1 cellular context compared by ENCODE assay signal in the genomic region with DNA sequence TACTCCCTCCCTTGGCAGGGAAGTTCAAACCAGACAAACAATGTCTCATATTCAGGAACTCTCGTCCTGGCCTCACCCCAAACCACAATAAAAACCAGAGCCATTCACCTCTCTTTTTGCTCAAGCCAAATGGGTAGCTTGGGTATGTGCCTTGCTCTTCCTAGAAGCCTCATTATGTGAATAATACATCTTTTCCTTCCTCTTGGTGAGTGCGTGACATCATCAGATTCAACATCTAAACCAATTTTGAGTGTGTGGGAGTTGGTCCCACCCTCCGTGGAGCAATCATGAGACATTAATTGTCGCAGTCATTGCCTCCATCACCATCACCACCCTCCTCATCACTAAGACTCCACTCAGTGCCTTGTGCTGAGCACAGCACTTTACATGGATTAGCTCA.
TF ChIP-seq lines count a peak whose summit lies in the region.

No MANE protein-coding gene starts in this region.

TF ChIP-seq in SK-N-SH treated with all-trans-retinoic acid at 6 μM for 48 hours, 23 proteins besides CTCF, POLR2A, EP300 and RAD21 (continued from another document):
- TF ChIP-seq, protein P1, sequence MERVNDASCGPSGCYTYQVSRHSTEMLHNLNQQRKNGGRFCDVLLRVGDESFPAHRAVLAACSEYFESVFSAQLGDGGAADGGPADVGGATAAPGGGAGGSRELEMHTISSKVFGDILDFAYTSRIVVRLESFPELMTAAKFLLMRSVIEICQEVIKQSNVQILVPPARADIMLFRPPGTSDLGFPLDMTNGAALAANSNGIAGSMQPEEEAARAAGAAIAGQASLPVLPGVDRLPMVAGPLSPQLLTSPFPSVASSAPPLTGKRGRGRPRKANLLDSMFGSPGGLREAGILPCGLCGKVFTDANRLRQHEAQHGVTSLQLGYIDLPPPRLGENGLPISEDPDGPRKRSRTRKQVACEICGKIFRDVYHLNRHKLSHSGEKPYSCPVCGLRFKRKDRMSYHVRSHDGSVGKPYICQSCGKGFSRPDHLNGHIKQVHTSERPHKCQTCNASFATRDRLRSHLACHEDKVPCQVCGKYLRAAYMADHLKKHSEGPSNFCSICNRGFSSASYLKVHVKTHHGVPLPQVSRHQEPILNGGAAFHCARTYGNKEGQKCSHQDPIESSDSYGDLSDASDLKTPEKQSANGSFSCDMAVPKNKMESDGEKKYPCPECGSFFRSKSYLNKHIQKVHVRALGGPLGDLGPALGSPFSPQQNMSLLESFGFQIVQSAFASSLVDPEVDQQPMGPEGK (CRISPR knock-in tag; IDR thresholded peaks at IDR 0.05; ENCODE audit: borderline replicate concordance): no peak
- TF ChIP-seq ZNF565 (CRISPR knock-in tag; conservative IDR thresholded peaks at IDR 0.05; ENCODE audit: low read depth) (no peak), GLIS3 (CRISPR knock-in tag; IDR thresholded peaks at IDR 0.05) (no peak)
TF ChIP-seq in SK-N-SH treated with all-trans-retinoic acid at 6 μM for 48 hours: peak in this region for 0.
